In genomic region chr5:103638979-103639378, GRCh38 we compare ENCODE assay signal across 26 cellular contexts.
DNase-seq lines count a peak whose midpoint lies in the region; ATAC-seq, FAIRE-seq and TF ChIP-seq lines count a peak whose summit lies in the region.
"Had no signal": no experiment of that assay in that cellular context is flagged by ENCODE, and none has a peak within 500 bp of the region (broad histone marks: within the 10 kb centered on the region; RNA-seq: fewer than 3 reads in every experiment).

No MANE protein-coding gene starts in this region.

- no peak overlapping the region for H3K23ac ChIP-seq in IMR-90 (ENCODE audit: low read depth, low read length)
- H3K23ac ChIP-seq in H1 (ENCODE audit: insufficient read length), result no peak overlapping the region

- H3K9ac ChIP-seq in HepG2 (ENCODE audit: insufficient read depth, low read depth, low read length), result no peak overlapping the region
- H3K9ac ChIP-seq in IMR-90 (ENCODE audit: low read depth, low read length), result no peak overlapping the region
- H3K9ac ChIP-seq in H1 (replicated peaks in 1 of 4; ENCODE audit: extremely low read depth in 1 of 4, low read depth in 3 of 4, low read length in 3 of 4), result no peak overlapping the region
- no peak overlapping the region for H3K9ac ChIP-seq in endodermal cell (ENCODE audit: extremely low read depth, low read length, poor library complexity, severe bottlenecking)
- H3K9ac ChIP-seq: BLaER1 had no signal

- H3K4ac ChIP-seq in IMR-90 (ENCODE audit: low read depth, low read length), result no peak overlapping the region
- H3K4ac ChIP-seq in H1 (replicated peaks; ENCODE audit: insufficient read length, low read depth, low read length), result no peak overlapping the region

- CTCF ChIA-PET in HepG2 (lab: Yijun Ruan, JAX; ENCODE audit: low intra/inter-chr PET ratio, low total read pairs), result no interaction called here
- CTCF ChIA-PET in IMR-90 (lab: Yijun Ruan, JAX), result no interaction called here
- CTCF ChIA-PET in H1 (lab: Charles Lee; ENCODE audit: partially characterized antibody), result no interaction called here

- DNase-seq in HepG2 (ENCODE audit: low spot score) (no peak), right lobe of liver (no peak), IMR-90 (no peak), H1 (ENCODE audit: low read depth in 1 of 2, low spot score in 2 of 2) (no peak), endodermal cell (no peak), esophagus squamous epithelium (lab: John Stamatoyannopoulos, UW) (no peak), foreskin melanocyte (no peak)
- DNase-seq: ACHN; BE2C; C1 segment of cervical spinal cord; CD4-positive, alpha-beta memory T cell; CD4-positive, CD25-positive, alpha-beta regulatory T cell; CD8-positive, alpha-beta memory T cell; COR-L47; DMS 273 treated with DMSO at 0.1 percent for 48 hours; DMS153; DMS53; DMS79; DND-41; EL; GF-D8 had no signal

- H3K4me3 ChIP-seq in HepG2 (replicated peaks in 1 of 3; ENCODE audit: insufficient read depth in 1 of 3, low read depth in 2 of 3, low read length in 3 of 3) (no peak overlapping the region), right lobe of liver (no peak overlapping the region), IMR-90 (ENCODE audit: insufficient read depth, low read depth, low read length) (no peak overlapping the region), H1 (ENCODE audit: extremely low read depth in 1 of 4, insufficient read depth in 2 of 4, low read depth in 3 of 4, low read length in 4 of 4) (no peak overlapping the region), endodermal cell (ENCODE audit: low read length) (no peak overlapping the region), esophagus squamous epithelium (no peak overlapping the region)
- H3K4me3 ChIP-seq: BLaER1 had no signal

- H3K27ac ChIP-seq in HepG2 (ENCODE audit: extremely low read length, insufficient read depth, low read length), result no peak overlapping the region
- no peak overlapping the region for H3K27ac ChIP-seq in right lobe of liver
- no peak overlapping the region for H3K27ac ChIP-seq in IMR-90 (ENCODE audit: insufficient read depth, low read length)
- H3K27ac ChIP-seq in H1 (ENCODE audit: low read depth, low read length), result no peak overlapping the region
- no peak overlapping the region for H3K27ac ChIP-seq in endodermal cell (ENCODE audit: low read depth, low read length)
- no peak overlapping the region for H3K27ac ChIP-seq in esophagus squamous epithelium
- H3K27ac ChIP-seq: 22Rv1, BLaER1 had no signal

- H2AK5ac ChIP-seq in IMR-90 (ENCODE audit: low read depth, low read length) (no peak overlapping the region), H1 (ENCODE audit: low read depth, low read length) (no peak overlapping the region)

- H2BK12ac ChIP-seq in H1 (ENCODE audit: low read depth, low read length), result no peak overlapping the region

- H3K27me3 ChIP-seq in HepG2 (ENCODE audit: control insufficient read depth in 1 of 2, insufficient read depth in 2 of 2, low read length in 2 of 2), result no peaks in the 10 kb centered on the region
- H3K27me3 ChIP-seq in right lobe of liver, result no peaks in the 10 kb centered on the region
- H3K27me3 ChIP-seq in IMR-90 (ENCODE audit: control insufficient read depth, insufficient read depth, low read length), result no peaks in the 10 kb centered on the region
- H3K27me3 ChIP-seq in H1 (replicated peaks in 1 of 4; ENCODE audit: control insufficient read depth in 3 of 4, extremely low read depth in 1 of 4, insufficient read depth in 3 of 4, low read length in 3 of 4), result no peaks in the 10 kb centered on the region
- no peaks in the 10 kb centered on the region for H3K27me3 ChIP-seq in endodermal cell (ENCODE audit: control insufficient read depth, insufficient read depth, low read length, poor library complexity, severe bottlenecking)
- H3K27me3 ChIP-seq in esophagus squamous epithelium, result no peaks in the 10 kb centered on the region
- H3K27me3 ChIP-seq: BE2C, BLaER1 had no signal

- H3K9me3 ChIP-seq in HepG2 (ENCODE audit: low read length) (no peaks in the 10 kb centered on the region), right lobe of liver (no peaks in the 10 kb centered on the region), IMR-90 (ENCODE audit: control insufficient read depth, insufficient read depth, low read length) (no peaks in the 10 kb centered on the region), H1 (ENCODE audit: insufficient read depth in 2 of 2, low read depth in 1 of 2, low read length in 1 of 2) (no peaks in the 10 kb centered on the region), endodermal cell (ENCODE audit: control insufficient read depth, low read length) (no peaks in the 10 kb centered on the region), esophagus squamous epithelium (no peaks in the 10 kb centered on the region)
- H3K9me3 ChIP-seq: BE2C, BLaER1 had no signal

- H3K9me1 ChIP-seq in IMR-90 (ENCODE audit: insufficient read depth, low read length), result no peaks in the 10 kb centered on the region

- BruUV-seq in HepG2 (replicated peaks; lab: Mats Ljungman, UMichigan) (no TSS peak), IMR-90 (replicated peaks; lab: Mats Ljungman, UMichigan) (no TSS peak)

- no peak for TF ChIP-seq POLR2A in HepG2 (IDR thresholded peaks at IDR 0.05; ENCODE audit: insufficient read depth in 1 of 2, low read depth in 2 of 2, low read length in 2 of 2)
- TF ChIP-seq POLR2A in right lobe of liver (IDR thresholded peaks at IDR 0.05), result no peak
- no peak for TF ChIP-seq POLR2A in IMR-90 (IDR thresholded peaks at IDR 0.05; ENCODE audit: low read depth, low read length)
- no peak for TF ChIP-seq POLR2A in H1 (IDR thresholded peaks at IDR 0.05; ENCODE audit: control extremely low read depth in 1 of 2, low read depth in 2 of 2, low read length in 2 of 2)
- TF ChIP-seq POLR2A in esophagus squamous epithelium (IDR thresholded peaks at IDR 0.05), result no peak

- no peaks in the 10 kb centered on the region for H3K23me2 ChIP-seq in H1 (ENCODE audit: low read depth, low read length)

- H3K79me2 ChIP-seq in HepG2 (ENCODE audit: insufficient read depth, low read length), result no peaks in the 10 kb centered on the region
- no peaks in the 10 kb centered on the region for H3K79me2 ChIP-seq in H1 (ENCODE audit: control insufficient read depth in 1 of 2, insufficient read depth in 2 of 2, low read length in 2 of 2)

- ATAC-seq in HepG2 (no peak), right lobe of liver (no peak), IMR-90 (ENCODE audit: low read depth) (no peak)

- H3K27me3 Mint-ChIP-seq in endodermal cell (ENCODE audit: insufficient read depth), result no peaks in the 10 kb centered on the region
- H3K27me3 Mint-ChIP-seq: CD4-positive, alpha-beta memory T cell; CD8-positive, alpha-beta memory T cell had no signal

- no peak overlapping the region for H2AFZ ChIP-seq in HepG2 (ENCODE audit: low read length)
- H2AFZ ChIP-seq in IMR-90 (replicated peaks; ENCODE audit: low read length, poor library complexity), result no peak overlapping the region
- H2AFZ ChIP-seq in H1 (ENCODE audit: low read length), result no peak overlapping the region

- H4K20me1 ChIP-seq in HepG2 (ENCODE audit: insufficient read depth, low read length) (no peaks in the 10 kb centered on the region), IMR-90 (ENCODE audit: insufficient read depth, low read length) (no peaks in the 10 kb centered on the region), H1 (replicated peaks in 1 of 2; ENCODE audit: control insufficient read depth in 1 of 2, insufficient read depth in 2 of 2, low read length in 2 of 2) (no peaks in the 10 kb centered on the region)
- H4K20me1 ChIP-seq: BLaER1 had no signal

- TF ChIP-seq EP300 in HepG2 (IDR thresholded peaks at IDR 0.05; ENCODE audit: low read depth in 2 of 2, low read length in 2 of 2) (no peak), HepG2 (CRISPR knock-in tag; IDR thresholded peaks at IDR 0.05; ENCODE audit: borderline replicate concordance) (no peak), H1 (IDR thresholded peaks at IDR 0.05; ENCODE audit: borderline replicate concordance in 1 of 2, low read depth in 2 of 2, low read length in 2 of 2) (no peak)

- H2BK15ac ChIP-seq in IMR-90 (ENCODE audit: low read depth, low read length) (no peak overlapping the region), H1 (ENCODE audit: low read length) (no peak overlapping the region)

- POLR2A ChIA-PET in HepG2 (lab: Yijun Ruan, JAX) (no interaction called here), IMR-90 (lab: Charles Lee; ENCODE audit: unreplicated experiment) (no interaction called here), H1 (lab: Charles Lee; ENCODE audit: partially characterized antibody) (no interaction called here)

- dilution Hi-C loops in IMR-90 (cut with HindIII; ENCODE audit: low sequenced_read_pairs, unreplicated experiment), result no loop called here

- H2BK20ac ChIP-seq in IMR-90 (ENCODE audit: low read depth, low read length), result no peak overlapping the region
- H2BK20ac ChIP-seq in H1 (ENCODE audit: low read length), result no peak overlapping the region

- no peaks in the 10 kb centered on the region for H3K36me3 Mint-ChIP-seq in endodermal cell (ENCODE audit: low read depth)
- H3K36me3 Mint-ChIP-seq: CD14-positive monocyte; CD4-positive, alpha-beta memory T cell; CD4-positive, CD25-positive, alpha-beta regulatory T cell; CD8-positive, alpha-beta memory T cell had no signal

- no peak overlapping the region for H2BK120ac ChIP-seq in IMR-90 (ENCODE audit: low read depth, low read length)
- no peak overlapping the region for H2BK120ac ChIP-seq in H1 (replicated peaks; ENCODE audit: low read depth, low read length)

- no peaks in the 10 kb centered on the region for H3K9me3 Mint-ChIP-seq in endodermal cell
- H3K9me3 Mint-ChIP-seq: CD4-positive, alpha-beta memory T cell; CD8-positive, alpha-beta memory T cell had no signal

- H2BK5ac ChIP-seq in IMR-90 (ENCODE audit: low read depth, low read length, poor library complexity, severe bottlenecking) (no peak overlapping the region), H1 (ENCODE audit: low read depth, low read length) (no peak overlapping the region)

- H3K4me2 ChIP-seq in HepG2 (ENCODE audit: low read depth, low read length) (no peak overlapping the region), IMR-90 (ENCODE audit: low read depth, low read length) (no peak overlapping the region), H1 (ENCODE audit: insufficient read depth in 1 of 2, low read depth in 2 of 2, low read length in 2 of 2) (no peak overlapping the region)
- H3K4me2 ChIP-seq: BLaER1 had no signal

- intact Hi-C loops in HepG2 (cut with micrococcal nuclease; ENCODE audit: unreplicated experiment), result no loop called here
- intact Hi-C loops in right lobe of liver (cut with DNase I), result no loop called here
- intact Hi-C loops in IMR-90 (cut with micrococcal nuclease), result no loop called here
- intact Hi-C loops in esophagus squamous epithelium (cut with DNase I), result no loop called here

- no peak overlapping the region for H3K14ac ChIP-seq in IMR-90 (replicated peaks; ENCODE audit: low read depth, low read length)
- no peak overlapping the region for H3K14ac ChIP-seq in H1 (ENCODE audit: insufficient read length)

- FAIRE-seq in HepG2 (lab: Jason Lieb, UNC) (no peak), H1 (lab: Jason Lieb, UNC) (no peak)
- FAIRE-seq: GM12891, GM19239 had no signal

- no peaks in the 10 kb centered on the region for H3K4me1 ChIP-seq in HepG2 (ENCODE audit: insufficient read depth, low read length)
- no peaks in the 10 kb centered on the region for H3K4me1 ChIP-seq in right lobe of liver
- H3K4me1 ChIP-seq in IMR-90 (ENCODE audit: control insufficient read depth, insufficient read depth, low read length), result no peaks in the 10 kb centered on the region
- peaks cover 0 to 4% (median 0%) of the 10 kb centered on the region in 4 experiments; a peak in 1 of 7 replicates for H3K4me1 ChIP-seq in H1 (replicated peaks in 1 of 4; ENCODE audit: control insufficient read depth in 3 of 4, insufficient read depth in 4 of 4, low read length in 3 of 4)
- H3K4me1 ChIP-seq in endodermal cell (ENCODE audit: control insufficient read depth, insufficient read depth, low read length), result no peaks in the 10 kb centered on the region
- no peaks in the 10 kb centered on the region for H3K4me1 ChIP-seq in esophagus squamous epithelium
- H3K4me1 ChIP-seq: BE2C, BLaER1 had no signal

- no peaks in the 10 kb centered on the region for H3K79me1 ChIP-seq in IMR-90 (ENCODE audit: low read depth in 1 of 2, low read length in 2 of 2)
- no peaks in the 10 kb centered on the region for H3K79me1 ChIP-seq in H1 (ENCODE audit: low read depth, low read length)

- H2AK9ac ChIP-seq in IMR-90 (replicated peaks; ENCODE audit: low read depth, low read length, poor library complexity), result no peak overlapping the region

- H3K27ac Mint-ChIP-seq in endodermal cell, result no peak overlapping the region
- H3K27ac Mint-ChIP-seq: CD14-positive monocyte; CD4-positive, alpha-beta memory T cell; CD4-positive, CD25-positive, alpha-beta regulatory T cell; CD8-positive, alpha-beta memory T cell had no signal

- H3K18ac ChIP-seq in IMR-90 (ENCODE audit: low read depth, low read length) (no peak overlapping the region), H1 (ENCODE audit: extremely low read depth, low read length) (no peak overlapping the region)

- in situ Hi-C loops in HepG2 (cut with HindIII; ENCODE audit: extremely low pct_ligation_motif_present, low pct_unique_long_range_greater_than_20kb) (no loop called here), IMR-90 (cut with MboI; ENCODE audit: low sequenced_read_pairs) (no loop called here)

- H3K4me1 Mint-ChIP-seq in endodermal cell, result peaks cover 2% of the 10 kb centered on the region
- H3K4me1 Mint-ChIP-seq: CD14-positive monocyte; CD4-positive, alpha-beta memory T cell; CD4-positive, CD25-positive, alpha-beta regulatory T cell; CD8-positive, alpha-beta memory T cell had no signal

- no peak overlapping the region for H3K56ac ChIP-seq in IMR-90 (ENCODE audit: extremely low read depth, insufficient read depth, low read length)
- no peak overlapping the region for H3K56ac ChIP-seq in H1 (replicated peaks; ENCODE audit: insufficient read length, low read depth, low read length)

- TF ChIP-seq RAD21 in HepG2 (CRISPR knock-in tag; IDR thresholded peaks at IDR 0.05), result no peak
- no peak for TF ChIP-seq RAD21 in IMR-90 (IDR thresholded peaks at IDR 0.05; ENCODE audit: low read length)
- no peak for TF ChIP-seq RAD21 in H1 (IDR thresholded peaks at IDR 0.05 in 1 of 2, conservative IDR thresholded peaks at IDR 0.05 in 1 of 2; ENCODE audit: low read depth in 2 of 2, low read length in 2 of 2)

- H4K91ac ChIP-seq in IMR-90 (ENCODE audit: insufficient read depth, low read depth, low read length) (no peak overlapping the region), H1 (replicated peaks; ENCODE audit: insufficient read length, low read length) (no peak overlapping the region)

- H4K5ac ChIP-seq in IMR-90 (ENCODE audit: low read depth, low read length) (no peak overlapping the region), H1 (ENCODE audit: insufficient read length, low read depth, low read length) (no peak overlapping the region)

- no peak overlapping the region for H4K8ac ChIP-seq in IMR-90 (ENCODE audit: low read depth in 2 of 2, low read length in 2 of 2)
- no peak overlapping the region for H4K8ac ChIP-seq in H1 (ENCODE audit: extremely low read depth, insufficient read depth, low read length)

- no peak for TF ChIP-seq CTCF in HepG2 (CRISPR knock-in tag; IDR thresholded peaks at IDR 0.05)
- TF ChIP-seq CTCF in right lobe of liver (IDR thresholded peaks at IDR 0.05), result no peak
- TF ChIP-seq CTCF in IMR-90 (conservative IDR thresholded peaks at IDR 0.05; ENCODE audit: low read depth, low read length), result no peak
- no peak for TF ChIP-seq CTCF in H1 (IDR thresholded peaks at IDR 0.05; ENCODE audit: control extremely low read depth in 1 of 3, insufficient read depth in 1 of 3, low read depth in 1 of 3, low read length in 3 of 3)
- no peak for TF ChIP-seq CTCF in endodermal cell (conservative IDR thresholded peaks at IDR 0.05)
- TF ChIP-seq CTCF in esophagus squamous epithelium (IDR thresholded peaks at IDR 0.05), result no peak

- no peak overlapping the region for H3K4me3 Mint-ChIP-seq in endodermal cell
- H3K4me3 Mint-ChIP-seq: CD14-positive monocyte; CD4-positive, alpha-beta memory T cell; CD4-positive, CD25-positive, alpha-beta regulatory T cell; CD8-positive, alpha-beta memory T cell had no signal

- H3K36me3 ChIP-seq in HepG2 (replicated peaks in 1 of 2; ENCODE audit: control insufficient read depth in 1 of 2, insufficient read depth in 2 of 2, low read length in 2 of 2) (no peaks in the 10 kb centered on the region), right lobe of liver (no peaks in the 10 kb centered on the region), IMR-90 (ENCODE audit: control insufficient read depth, insufficient read depth, low read length) (no peaks in the 10 kb centered on the region), H1 (ENCODE audit: control insufficient read depth in 2 of 4, insufficient read depth in 4 of 4, low read length in 3 of 4) (no peaks in the 10 kb centered on the region), endodermal cell (ENCODE audit: control insufficient read depth, insufficient read depth, low read length) (no peaks in the 10 kb centered on the region), esophagus squamous epithelium (no peaks in the 10 kb centered on the region)
- H3K36me3 ChIP-seq: BE2C, BLaER1 had no signal

Comparison
In these comparisons a context has a peak if more than half of its experiments do, and no peak if none do; other contexts are left out.
1. Of the 41 proteins assayed by ChIP-seq in both HepG2 and H1: peak only in HepG2: none; only in H1: none; in both: MAFK; in neither: 40.